Comparison of ENCODE assay signal across 8 cellular contexts in the genomic region with DNA sequence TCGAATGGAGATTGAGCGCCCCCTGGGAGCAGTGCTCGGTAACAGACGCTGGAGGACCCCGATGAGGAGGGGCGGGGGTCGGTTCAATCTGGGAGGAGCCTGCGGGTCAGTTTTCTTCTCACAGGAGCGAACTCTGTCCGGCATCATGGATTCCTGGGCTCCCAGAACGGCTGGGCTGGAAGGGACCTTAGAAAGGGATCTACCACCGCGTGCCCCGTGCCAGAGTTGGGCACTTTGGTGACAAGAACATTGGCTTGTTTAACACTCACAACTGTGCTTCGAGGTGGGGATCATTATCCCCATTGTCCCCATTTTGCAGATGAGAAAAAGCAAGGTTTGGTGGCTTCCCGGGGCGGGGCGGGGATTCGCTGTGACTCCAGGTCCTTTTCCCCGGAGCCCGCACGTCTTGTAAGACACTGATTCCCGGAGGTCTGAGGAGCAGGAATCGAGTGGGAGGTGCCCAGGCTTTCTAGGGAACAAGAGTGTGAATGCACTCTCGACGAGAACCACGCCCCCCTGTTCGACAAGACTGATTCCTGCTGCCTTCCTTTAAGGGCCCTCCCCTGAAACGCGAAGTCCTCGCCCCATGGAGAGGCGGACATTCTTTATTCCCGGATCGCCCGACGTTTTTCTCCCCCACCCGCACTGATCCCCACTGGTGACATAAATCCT. TPM values are rescaled to one million over a fixed set of nuclear protein-coding genes. Genes with fewer than 3 reads are reported as not detected.
DNase-seq lines count a peak whose midpoint lies in the region; ATAC-seq and TF ChIP-seq lines count a peak whose summit lies in the region.

No MANE protein-coding gene starts in this region.

- H3K27ac ChIP-seq in layer of hippocampus (ENCODE audit: low read depth, low read length) = peak overlapping the region; percentile 99

- ATAC-seq in HG03066 (IDR thresholded peaks at IDR 0.05; ENCODE audit: low read depth, unreplicated experiment) (peak; percentile 4), HG03571 (IDR thresholded peaks at IDR 0.05; ENCODE audit: unreplicated experiment) (no peak)

- no peaks in the 10 kb centered on the region for H3K27me3 ChIP-seq in layer of hippocampus (ENCODE audit: control insufficient read depth, insufficient read depth, low read length)

- peak; percentile 84 for DNase-seq in D341Med (ENCODE audit: low spot score)
- peak; percentile 83 for DNase-seq in NCI-H460 (ENCODE audit: extremely low read depth, low read depth)
- peak; percentile 85 to 90 for DNase-seq in activated CD4-positive, alpha-beta T cell treated with anti-CD3 and anti-CD28 coated beads for 4 hours
- peak; percentile 93 for DNase-seq in choroid plexus epithelial cell (ENCODE audit: low read depth)
- peak; percentile 77 to 86 for DNase-seq in stimulated activated CD4-positive, alpha-beta T cell treated with anti-CD3 and anti-CD28 coated beads, Interleukin-15, amount 100 ng/mL, for 48 hours (ENCODE audit: low read depth in 2 of 2)

- TF ChIP-seq CTCF in choroid plexus epithelial cell (conservative IDR thresholded peaks at IDR 0.05; ENCODE audit: low read depth, low read length) = peak; percentile 96

- H3K4me3 ChIP-seq in choroid plexus epithelial cell (ENCODE audit: low read depth, low read length) = peak overlapping the region; percentile 62

RNA-seq across cellular contexts. Expression of gene FBXL19, which starts 1.5 kb away (rescaled TPM):
- 12.3 and 14.2 TPM in 2 replicates for total RNA-seq in NCI-H460 (2014; rRNA removed; shearing (Covaris generic))
- polyA plus RNA-seq in NCI-H460 (2014; cell fraction: nucleus; rRNA removed) = 16.4 and 19.5 TPM in 2 replicates

RNA-seq across cellular contexts. Expression of gene CTF1, which starts 25.5 kb away (rescaled TPM):
- 0.59 and 0.92 TPM in 2 replicates for total RNA-seq in NCI-H460 (2014; rRNA removed; shearing (Covaris generic))
- 0.32 and 0.65 TPM in 2 replicates for polyA plus RNA-seq in NCI-H460 (2014; cell fraction: nucleus; rRNA removed)

RNA-seq across cellular contexts. Expression of gene ORAI3, which starts 27.0 kb away (rescaled TPM):
- 20.1 and 21.9 TPM in 2 replicates for total RNA-seq in NCI-H460 (2014; rRNA removed; shearing (Covaris generic))
- polyA plus RNA-seq in NCI-H460 (2014; cell fraction: nucleus; rRNA removed) = 12.5 and 13.1 TPM in 2 replicates

RNA-seq across cellular contexts. Expression of gene BCL7C, which starts 28.0 kb away (rescaled TPM):
- total RNA-seq in NCI-H460 (2014; rRNA removed; shearing (Covaris generic)) = 34.1 and 45.1 TPM in 2 replicates
- 34.0 and 68.2 TPM in 2 replicates for polyA plus RNA-seq in NCI-H460 (2014; cell fraction: nucleus; rRNA removed)

RNA-seq across cellular contexts. Expression of gene SETD1A, which starts 35.7 kb away (rescaled TPM):
- total RNA-seq in NCI-H460 (2014; rRNA removed; shearing (Covaris generic)) = 5.0 and 6.8 TPM in 2 replicates
- 6.8 and 8.9 TPM in 2 replicates for polyA plus RNA-seq in NCI-H460 (2014; cell fraction: nucleus; rRNA removed)
